ENCODE assay signal across 9 cellular contexts in genomic region chr14:77059276-77059934, GRCh38. TPM values are rescaled to one million over a fixed set of nuclear protein-coding genes. Genes with fewer than 3 reads are reported as not detected.
DNase-seq lines count a peak whose midpoint lies in the region; ATAC-seq and TF ChIP-seq lines count a peak whose summit lies in the region.
"Had no signal": no experiment of that assay in that cellular context is flagged by ENCODE, and none has a peak within 500 bp of the region (broad histone marks: within the 10 kb centered on the region; RNA-seq: fewer than 3 reads in every experiment).

No MANE protein-coding gene starts in this region.

- no peaks in the 10 kb centered on the region for H3K27me3 ChIP-seq in osteoblast (ENCODE audit: insufficient read depth, low read length)

- DNase-seq in stimulated activated naive CD4-positive, alpha-beta T cell treated with Interleukin-2 at 50 U/mL for 16 hours (lab: John Stamatoyannopoulos, UW) = peak; percentile 33
- DNase-seq in stimulated activated naive CD4-positive, alpha-beta T cell (lab: John Stamatoyannopoulos, UW) = no peak
- DNase-seq in SHP77 treated with DMSO at 0.1 percent for 48 hours (lab: John Stamatoyannopoulos, UW) = peak; percentile 67
- DNase-seq in fibroblast of gingiva (ENCODE audit: low read depth) = peak; percentile 68
- peak; percentile 95 for DNase-seq in osteoblast (ENCODE audit: insufficient read length, low spot score, missing footprints)
- DNase-seq in DMS79 treated with DMSO at 0.1 percent for 48 hours (lab: John Stamatoyannopoulos, UW) = no peak
- DNase-seq: activated T-cell treated with anti-CD3 and anti-CD28 coated beads, Interleukin-2, amount 50 U/mL, for 72 hours had no signal

- H3K9me3 ChIP-seq in osteoblast (ENCODE audit: low read depth, low read length) = peaks cover 4% of the 10 kb centered on the region

- no peaks in the 10 kb centered on the region for H3K36me3 ChIP-seq in osteoblast (ENCODE audit: insufficient read depth, low read length)

- peaks cover 7% of the 10 kb centered on the region for H3K4me1 ChIP-seq in osteoblast (ENCODE audit: insufficient read depth, low read length)

- TF ChIP-seq CTCF in osteoblast (IDR thresholded peaks at IDR 0.05; ENCODE audit: extremely low read depth, low read depth, low read length) = peak; percentile 28

- H2AFZ ChIP-seq in osteoblast (ENCODE audit: low read length) = peak overlapping the region; percentile 21

- ATAC-seq in HG03432 (IDR thresholded peaks at IDR 0.05; ENCODE audit: unreplicated experiment) (no peak), GM19452 (IDR thresholded peaks at IDR 0.05; ENCODE audit: unreplicated experiment) (no peak)

- H3K27ac ChIP-seq in osteoblast (ENCODE audit: low read depth, low read length) = peak overlapping the region; percentile 26

- no peak overlapping the region for H3K4me2 ChIP-seq in osteoblast (ENCODE audit: insufficient read depth, low read length)

- H3K4me3 ChIP-seq in osteoblast (ENCODE audit: insufficient read depth, low read length) = no peak overlapping the region

- no peaks in the 10 kb centered on the region for H4K20me1 ChIP-seq in osteoblast (ENCODE audit: insufficient read depth, low read length)

- no peaks in the 10 kb centered on the region for H3K79me2 ChIP-seq in osteoblast (ENCODE audit: insufficient read depth, low read length)

RNA-seq across cellular contexts. Expression of gene IRF2BPL, which starts 30.9 kb away (rescaled TPM):
- total RNA-seq in osteoblast = 19.4 and 26.4 TPM in 2 replicates

RNA-seq across cellular contexts. Expression of gene CIPC, which starts 38.7 kb away (rescaled TPM):
- 15.9 and 16.6 TPM in 2 replicates for total RNA-seq in osteoblast

Comparison
In these comparisons a context has a peak if more than half of its experiments do, and no peak if none do; other contexts are left out.
1. DNase-seq: peak in stimulated activated naive CD4-positive, alpha-beta T cell treated with Interleukin-2 at 50 U/mL for 16 hours (single experiment), SHP77 treated with DMSO at 0.1 percent for 48 hours (single experiment), fibroblast of gingiva (single experiment) and osteoblast (single experiment); none in stimulated activated naive CD4-positive, alpha-beta T cell (0 of 6) and DMS79 treated with DMSO at 0.1 percent for 48 hours (single experiment).